Comparison of ENCODE assay signal across 1 cellular context in genomic region chr16:8572919-8573724, GRCh38.
TF ChIP-seq lines count a peak whose summit lies in the region.

No MANE protein-coding gene starts in this region.

TF ChIP-seq in HepG2, 621 proteins besides CTCF, POLR2A, EP300 and RAD21 (continued from another document and continues in another):
- TF ChIP-seq GATA4 (IDR thresholded peaks at IDR 0.05; ENCODE audit: borderline replicate concordance, low read depth) (no peak), NFIB (CRISPR knock-in tag; IDR thresholded peaks at IDR 0.05; ENCODE audit: borderline replicate concordance) (no peak), ZNF672 (CRISPR knock-in tag; IDR thresholded peaks at IDR 0.05) (no peak), MAFG (CRISPR knock-in tag; IDR thresholded peaks at IDR 0.05) (no peak), GMEB2 (CRISPR knock-in tag; IDR thresholded peaks at IDR 0.05; ENCODE audit: low read depth) (no peak), JARID2 (CRISPR knock-in tag; IDR thresholded peaks at IDR 0.05; ENCODE audit: insufficient replicate concordance) (no peak), SIN3B (IDR thresholded peaks at IDR 0.05; ENCODE audit: low read length) (peak; percentile 66; the same call in 1 of the 2 replicates), GTF3A (CRISPR knock-in tag; conservative IDR thresholded peaks at IDR 0.05) (no peak), POGZ (CRISPR knock-in tag; IDR thresholded peaks at IDR 0.05) (no peak), UBTF (CRISPR knock-in tag; IDR thresholded peaks at IDR 0.05) (no peak), RFXAP (CRISPR knock-in tag; IDR thresholded peaks at IDR 0.05; ENCODE audit: borderline replicate concordance) (no peak), CCDC6 (CRISPR knock-in tag; IDR thresholded peaks at IDR 0.05) (0 out of 2 replicates have a peak, but pooled peaks have one; percentile 7), RAD51 (IDR thresholded peaks at IDR 0.05; ENCODE audit: borderline replicate concordance) (peak; percentile 68), ZNF607 (CRISPR knock-in tag; IDR thresholded peaks at IDR 0.05; ENCODE audit: borderline replicate concordance) (peak; percentile 57; the same call in 1 of the 2 replicates), MEF2D (CRISPR knock-in tag; IDR thresholded peaks at IDR 0.05) (0 out of 2 replicates have a peak, but pooled peaks have one; percentile 31), ZFP90 (CRISPR knock-in tag; IDR thresholded peaks at IDR 0.05; ENCODE audit: borderline replicate concordance) (no peak), SOX6 (IDR thresholded peaks at IDR 0.05) (no peak), SOX6 (CRISPR knock-in tag; IDR thresholded peaks at IDR 0.05) (0 out of 2 replicates have a peak, but pooled peaks have one; percentile 13), NR0B2 (CRISPR knock-in tag; IDR thresholded peaks at IDR 0.05) (no peak), POLR2AphosphoS2 (IDR thresholded peaks at IDR 0.05; ENCODE audit: low read depth, low read length) (no peak), ZNF18 (CRISPR knock-in tag; IDR thresholded peaks at IDR 0.05; ENCODE audit: insufficient replicate concordance) (no peak), ATAD3A (CRISPR knock-in tag; IDR thresholded peaks at IDR 0.05) (no peak), ZBTB40 (IDR thresholded peaks at IDR 0.05) (no peak), ZBTB40 (CRISPR knock-in tag; IDR thresholded peaks at IDR 0.05) (0 out of 2 replicates have a peak, but pooled peaks have one; percentile 24), HNRNPUL1 (IDR thresholded peaks at IDR 0.05; ENCODE audit: low read depth, low read length) (no peak), ZFP37 (CRISPR knock-in tag; IDR thresholded peaks at IDR 0.05; ENCODE audit: borderline replicate concordance) (no peak), ZNF747 (CRISPR knock-in tag; IDR thresholded peaks at IDR 0.05; ENCODE audit: borderline replicate concordance) (no peak), ZNF33A (CRISPR knock-in tag; IDR thresholded peaks at IDR 0.05; ENCODE audit: borderline replicate concordance) (no peak), ZNF792 (CRISPR knock-in tag; IDR thresholded peaks at IDR 0.05) (no peak), ZNF274 (CRISPR knock-in tag; IDR thresholded peaks at IDR 0.05) (no peak), ATF7 (IDR thresholded peaks at IDR 0.05) (peak; percentile 84), ATF7 (CRISPR knock-in tag; IDR thresholded peaks at IDR 0.05) (no peak), GLI4 (CRISPR knock-in tag; IDR thresholded peaks at IDR 0.05; ENCODE audit: borderline replicate concordance) (no peak), ZNF354B (CRISPR knock-in tag; IDR thresholded peaks at IDR 0.05) (peak; percentile 47; the same call in 1 of the 2 replicates), TCF7 (IDR thresholded peaks at IDR 0.05; ENCODE audit: low read depth) (no peak), SAP130 (CRISPR knock-in tag; IDR thresholded peaks at IDR 0.05; ENCODE audit: low read depth) (peak; percentile 48), ZNF350 (CRISPR knock-in tag; IDR thresholded peaks at IDR 0.05; ENCODE audit: borderline replicate concordance, low read depth) (peak; percentile 43; the same call in 1 of the 2 replicates), ATM (IDR thresholded peaks at IDR 0.05; ENCODE audit: borderline replicate concordance) (no peak), CENPT (CRISPR knock-in tag; IDR thresholded peaks at IDR 0.05; ENCODE audit: low read depth) (no peak), PLSCR1 (CRISPR knock-in tag; IDR thresholded peaks at IDR 0.05; ENCODE audit: borderline replicate concordance) (no peak), ZNF260 (CRISPR knock-in tag; IDR thresholded peaks at IDR 0.05; ENCODE audit: borderline replicate concordance, low read depth) (no peak), SP1 (IDR thresholded peaks at IDR 0.05) (no peak), SP1 (CRISPR knock-in tag; IDR thresholded peaks at IDR 0.05) (no peak), ZNF501 (CRISPR knock-in tag; IDR thresholded peaks at IDR 0.05) (peak; percentile 56; the same call in 1 of the 2 replicates), PRMT3 (CRISPR knock-in tag; IDR thresholded peaks at IDR 0.05; ENCODE audit: borderline replicate concordance, low read depth) (no peak), ATF7-NPFF (CRISPR knock-in tag; IDR thresholded peaks at IDR 0.05; ENCODE audit: low read depth) (no peak), ZNF468 (CRISPR knock-in tag; IDR thresholded peaks at IDR 0.05) (no peak), SMC3 (IDR thresholded peaks at IDR 0.05; ENCODE audit: low read length) (peak; percentile 83), ATF2 (CRISPR knock-in tag; IDR thresholded peaks at IDR 0.05) (peak; percentile 50; the same call in 1 of the 2 replicates), GATAD2A (CRISPR knock-in tag; IDR thresholded peaks at IDR 0.05) (peak; percentile 43), TCF12 (IDR thresholded peaks at IDR 0.05) (no peak), TCF12 (CRISPR knock-in tag; IDR thresholded peaks at IDR 0.05) (no peak), ZNF569 (CRISPR knock-in tag; IDR thresholded peaks at IDR 0.05; ENCODE audit: borderline replicate concordance) (no peak), ZNF33B (CRISPR knock-in tag; IDR thresholded peaks at IDR 0.05) (no peak), TFDP1 (CRISPR knock-in tag; IDR thresholded peaks at IDR 0.05; ENCODE audit: borderline replicate concordance) (no peak; the same call in 1 of the 2 replicates)
